8 cellular contexts compared by ENCODE assay signal in genomic region chr15:100602822-100603393, GRCh38. TPM values are rescaled to one million over a fixed set of nuclear protein-coding genes. Genes with fewer than 3 reads are reported as not detected.
A peak's percentile ranks its signal among the peaks of the same experiment; 100 is the strongest.
DNase-seq lines count a peak whose midpoint lies in the region; ATAC-seq, FAIRE-seq and TF ChIP-seq lines count a peak whose summit lies in the region.

No MANE protein-coding gene starts in this region.

- peaks cover 77% of the 10 kb centered on the region for H3K79me2 ChIP-seq in K562 (ENCODE audit: control insufficient read depth, insufficient read depth, low read length)

- H3K4me3 ChIP-seq in BE2C (ENCODE audit: low read depth, low read length) (peak overlapping the region; percentile 94), K562 (peak overlapping the region; percentile 66), stomach (peak overlapping the region; percentile 81 to 96 (median 92))

- peak overlapping the region; percentile 89 for H3K4me2 ChIP-seq in K562 (ENCODE audit: insufficient read depth, low read length)

- TF ChIP-seq RAD21 in K562 (CRISPR knock-in tag; conservative IDR thresholded peaks at IDR 0.05 in 1 of 2, IDR thresholded peaks at IDR 0.05 in 1 of 2), result no peak

- TF ChIP-seq EP300 in K562 (IDR thresholded peaks at IDR 0.05; ENCODE audit: low read length) (no peak), stomach (IDR thresholded peaks at IDR 0.05) (no peak)

- DNase-seq in BE2C, result no peak
- peak; percentile 14 for DNase-seq in RCC 7860 (ENCODE audit: low spot score)
- DNase-seq in K562 (ENCODE audit: extremely low read depth in 1 of 4, low spot score in 3 of 4), result peak; percentile 20 to 40 (median 32)
- DNase-seq in left kidney (ENCODE audit: low read depth, low spot score), result peak; percentile 43
- DNase-seq in stomach, result no peak
- no peak for DNase-seq in NCI-H1092 (lab: John Stamatoyannopoulos, UW)

- peak overlapping the region; percentile 58 to 94 for H3K9ac ChIP-seq in K562 (ENCODE audit: insufficient read depth in 1 of 2, low read depth in 2 of 2, low read length in 2 of 2)

- WGBS in K562 (ENCODE audit: insufficient coverage, low coverage, missing lambda C conversion rate), result 0% methylated on average over 10 of the region's 16 CpGs
- 1 to 2% (median 1%) methylated on average over 12 to 16 of the region's 16 CpGs for WGBS in stomach, 5 donors

- TF ChIP-seq POLR2A in K562 (conservative IDR thresholded peaks at IDR 0.05) (no peak; the same call in 1 of the 2 replicates), stomach (IDR thresholded peaks at IDR 0.05) (no peak)

- BruUV-seq in K562 (replicated peaks; lab: Mats Ljungman, UMichigan), result no TSS peak

- H2AFZ ChIP-seq in K562 (ENCODE audit: low read depth, low read length), result peak overlapping the region; percentile 86

- intact Hi-C loops in K562 (cut with micrococcal nuclease) (no loop called here), stomach (cut with DNase I; ENCODE audit: low total_unique reads) (no loop called here)

- CTCF ChIA-PET in K562 (lab: Yijun Ruan, JAX; ENCODE audit: low intra/inter-chr PET ratio), result no interaction called here

- H4K20me1 ChIP-seq in K562 (replicated peaks; ENCODE audit: control insufficient read depth, insufficient read depth, low read length), result peaks cover 3% of the 10 kb centered on the region; the same call in 1 of the 2 replicates

- peak; percentile 56 for ATAC-seq in GM18868 (IDR thresholded peaks at IDR 0.05; ENCODE audit: unreplicated experiment)
- ATAC-seq in HG03064 (IDR thresholded peaks at IDR 0.05; ENCODE audit: low read depth, unreplicated experiment), result peak; percentile 40
- peak; percentile 27 for ATAC-seq in K562

- TF ChIP-seq CTCF in BE2C (IDR thresholded peaks at IDR 0.05; ENCODE audit: low read depth, low read length), result no peak
- no peak for TF ChIP-seq CTCF in K562 (IDR thresholded peaks at IDR 0.05 in 2 of 3, conservative IDR thresholded peaks at IDR 0.05 in 1 of 3; ENCODE audit: insufficient read depth in 2 of 3, low read depth in 1 of 3, low read length in 3 of 3)
- no peak for TF ChIP-seq CTCF in stomach (IDR thresholded peaks at IDR 0.05)

- no peaks in the 10 kb centered on the region for H3K27me3 ChIP-seq in BE2C
- H3K27me3 ChIP-seq in K562 (ENCODE audit: control insufficient read depth in 2 of 2, insufficient read depth in 2 of 2, low read length in 2 of 2), result no peaks in the 10 kb centered on the region
- no peaks in the 10 kb centered on the region for H3K27me3 ChIP-seq in stomach

- H3K36me3 ChIP-seq in BE2C, result no peaks in the 10 kb centered on the region
- H3K36me3 ChIP-seq in K562 (ENCODE audit: control insufficient read depth, insufficient read depth, low read length), result peaks cover 27% of the 10 kb centered on the region; the same call in 2 of the 3 replicates
- peaks cover 6 to 30% (median 22%) of the 10 kb centered on the region in 4 donors for H3K36me3 ChIP-seq in stomach

- POLR2A ChIA-PET in K562 (lab: Yijun Ruan, JAX), result interaction anchor here (1.0 kb wide), 2 partner anchors 9 to 257 kb away, joined by 3 to 4 read pairs; no protein-coding TSS in a partner anchor

- in situ Hi-C loops in K562 (cut with MboI), result no loop called here

- H3K9me3 ChIP-seq in BE2C (no peaks in the 10 kb centered on the region), K562 (replicated peaks; ENCODE audit: control insufficient read depth, insufficient read depth, low read depth, low read length) (no peaks in the 10 kb centered on the region), stomach (no peaks in the 10 kb centered on the region)

- no peaks in the 10 kb centered on the region for H3K9me1 ChIP-seq in K562 (ENCODE audit: control insufficient read depth, insufficient read depth, low read length)

- peak overlapping the region; percentile 66 for H3K27ac ChIP-seq in K562 (ENCODE audit: extremely low read depth, low read depth, low read length)
- H3K27ac ChIP-seq in stomach, result peak overlapping the region; percentile 79 to 90 (median 88)

- FAIRE-seq in RCC 7860 (lab: Jason Lieb, UNC) (no peak), K562 (lab: Jason Lieb, UNC) (no peak)

- H3K4me1 ChIP-seq in BE2C (no peaks in the 10 kb centered on the region; the same call in 1 of the 2 replicates), K562 (replicated peaks in 1 of 2; ENCODE audit: control insufficient read depth in 2 of 2, insufficient read depth in 2 of 2, low read length in 2 of 2) (peaks cover 8 to 21% of the 10 kb centered on the region in 2 experiments), stomach (peaks cover 17 to 53% (median 33%) of the 10 kb centered on the region in 4 donors)

TF ChIP-seq in K562, 482 proteins besides CTCF, POLR2A, EP300 and RAD21 (continues in another document):
- TF ChIP-seq ZNF263 (CRISPR knock-in tag; IDR thresholded peaks at IDR 0.05; ENCODE audit: borderline replicate concordance) (no peak), ZNF695 (CRISPR knock-in tag; IDR thresholded peaks at IDR 0.05) (no peak), ZNF316 (IDR thresholded peaks at IDR 0.05) (no peak), HMGN3 (IDR thresholded peaks at IDR 0.05; ENCODE audit: borderline replicate concordance, extremely low read depth, insufficient read length, low read depth, low read length) (peak; percentile 3), SAP30 (IDR thresholded peaks at IDR 0.05; ENCODE audit: borderline replicate concordance, insufficient read depth, low read depth, low read length, poor library complexity, severe bottlenecking) (no peak), ESRRA (IDR thresholded peaks at IDR 0.05; ENCODE audit: borderline replicate concordance, low read depth) (no peak), DIDO1 (tag; IDR thresholded peaks at IDR 0.05; ENCODE audit: low read depth) (no peak), POLR2AphosphoS5 (IDR thresholded peaks at IDR 0.05; ENCODE audit: control insufficient read depth, insufficient read depth, low read depth, low read length) (no peak), SPI1 (IDR thresholded peaks at IDR 0.05; ENCODE audit: borderline replicate concordance, low read depth, low read length) (peak; percentile 73; the same call in 1 of the 2 replicates), FOXJ3 (CRISPR knock-in tag; IDR thresholded peaks at IDR 0.05) (no peak), ARID3A (IDR thresholded peaks at IDR 0.05; ENCODE audit: borderline replicate concordance, low read depth, low read length) (no peak)

RNA-seq across cellular contexts. Expression of gene ASB7, which starts 0.5 kb away (rescaled TPM):
- 14.0 TPM for polyA plus RNA-seq in BE2C (2012; ENCODE audit: insufficient read depth, insufficient read length, low read depth)
- 24.7 and 30.7 TPM in 2 replicates for total RNA-seq in K562 (2011; cell fraction: chromatin; rRNA removed; ENCODE audit: low replicate concordance)
- 8.3 and 9.0 TPM in 2 replicates for total RNA-seq in K562 (2011; cell fraction: nucleolus; rRNA removed)
- 14.7 and 15.6 TPM in 2 replicates for total RNA-seq in K562 (2011; cell fraction: nucleoplasm; rRNA removed)
- total RNA-seq in K562 (2014; rRNA removed) (7.5 and 7.6 TPM in 2 replicates), K562 (2014; rRNA removed; fragmentation: Illumina TruSeq; extraction: Trizol) (7.7 and 9.0 TPM in 2 replicates), K562 (2015; rRNA removed; fragmentation: Illumina TruSeq; extraction: Trizol) (6.7 and 6.8 TPM in 2 replicates), K562 (2021) (8.6 and 10.1 TPM in 2 replicates), stomach (10 to 100 TPM in 4 of 5 donors, 1 to 10 TPM in 1; 8.2 to 73.9 (median 15.4) TPM)
- polyA plus RNA-seq in K562 (2011; rRNA removed) (7.4 and 8.6 TPM in 2 replicates), K562 (2014; fragmentation: Illumina TruSeq; extraction: Trizol) (5.6 and 5.7 TPM in 2 replicates), K562 (2014; fragmentation: Nextera tagmentation; extraction: Ambion mirVana) (1 to 10 TPM; 1.8 to 2.7 TPM), K562 (2014; rRNA removed) (5.2 and 5.7 TPM in 2 replicates), stomach (1 to 10 TPM; 2.8 to 4.1 (median 3.1) TPM)
- polyA plus RNA-seq in K562 (2011; cell fraction: cytosol; rRNA removed), result 4.7 and 4.9 TPM in 2 replicates
- polyA plus RNA-seq in K562 (2011; cell fraction: nucleus; rRNA removed), result 7.9 and 8.3 TPM in 2 replicates
- polyA plus RNA-seq in K562 (2012), result 3.9 and 4.9 TPM in 2 replicates
- 26.7 and 28.2 TPM in 2 replicates for polyA minus RNA-seq in K562 (2011; rRNA and poly(A)+ RNA removed)
- 6.7 and 8.5 TPM in 2 replicates for polyA minus RNA-seq in K562 (2011; cell fraction: cytosol; rRNA and poly(A)+ RNA removed)
- 9.3 and 13.8 TPM in 2 replicates for polyA minus RNA-seq in K562 (2011; cell fraction: nucleus; rRNA and poly(A)+ RNA removed)

RNA-seq across cellular contexts. Expression of gene LINS1, which starts 0.9 kb away (rescaled TPM):
- polyA plus RNA-seq in BE2C (2012; ENCODE audit: insufficient read depth, insufficient read length, low read depth), result 14.2 TPM
- 87.8 and 153 TPM in 2 replicates for total RNA-seq in K562 (2011; cell fraction: chromatin; rRNA removed; ENCODE audit: low replicate concordance)
- total RNA-seq in K562 (2011; cell fraction: nucleolus; rRNA removed), result 34.2 and 36.7 TPM in 2 replicates
- 60.3 and 95.4 TPM in 2 replicates for total RNA-seq in K562 (2011; cell fraction: nucleoplasm; rRNA removed)
- 13.8 and 15.4 TPM in 2 replicates for total RNA-seq in K562 (2014; rRNA removed)
- 29.0 and 32.4 TPM in 2 replicates for total RNA-seq in K562 (2014; rRNA removed; fragmentation: Illumina TruSeq; extraction: Trizol)
- total RNA-seq in K562 (2015; rRNA removed; fragmentation: Illumina TruSeq; extraction: Trizol), result 22.7 and 23.5 TPM in 2 replicates
- 21.4 and 21.5 TPM in 2 replicates for total RNA-seq in K562 (2021)
- 29.9 and 30.6 TPM in 2 replicates for polyA plus RNA-seq in K562 (2011; rRNA removed)
- 6.2 and 13.3 TPM in 2 replicates for polyA plus RNA-seq in K562 (2011; cell fraction: cytosol; rRNA removed)
- polyA plus RNA-seq in K562 (2011; cell fraction: nucleus; rRNA removed), result 64.9 and 74.1 TPM in 2 replicates
- polyA plus RNA-seq in K562 (2012), result 14.5 and 17.7 TPM in 2 replicates
- polyA plus RNA-seq in K562 (2014; fragmentation: Illumina TruSeq; extraction: Trizol), result 24.6 and 27.3 TPM in 2 replicates
- 10 to 100 TPM; 28.9 to 31.4 TPM for polyA plus RNA-seq in K562 (2014; fragmentation: Nextera tagmentation; extraction: Ambion mirVana)
- polyA plus RNA-seq in K562 (2014; rRNA removed), result 18.5 and 21.5 TPM in 2 replicates
- 46.1 and 56.9 TPM in 2 replicates for polyA minus RNA-seq in K562 (2011; rRNA and poly(A)+ RNA removed)
- 17.2 and 29.3 TPM in 2 replicates for polyA minus RNA-seq in K562 (2011; cell fraction: cytosol; rRNA and poly(A)+ RNA removed)
- 35.5 and 57.6 TPM in 2 replicates for polyA minus RNA-seq in K562 (2011; cell fraction: nucleus; rRNA and poly(A)+ RNA removed)
- 10 to 100 TPM in 2 of 5 donors, 1 to 10 TPM in 3; 1.8 to 39.7 (median 8.2) TPM for total RNA-seq in stomach
- polyA plus RNA-seq in stomach, result 1 to 10 TPM; 4.6 to 5.9 (median 5.3) TPM

Comparison
In these comparisons a context has a peak if more than half of its experiments do, and no peak if none do; other contexts are left out.
1. DNase-seq: peak in RCC 7860 (single experiment), K562 (4 of 4) and left kidney (single experiment); none in BE2C (single experiment), stomach (single experiment) and NCI-H1092 (single experiment).
2. Peak in every context shown above with its lines, with median percentiles within 50 percentile points of each other: H3K4me3 ChIP-seq and ATAC-seq.